In the genomic region with DNA sequence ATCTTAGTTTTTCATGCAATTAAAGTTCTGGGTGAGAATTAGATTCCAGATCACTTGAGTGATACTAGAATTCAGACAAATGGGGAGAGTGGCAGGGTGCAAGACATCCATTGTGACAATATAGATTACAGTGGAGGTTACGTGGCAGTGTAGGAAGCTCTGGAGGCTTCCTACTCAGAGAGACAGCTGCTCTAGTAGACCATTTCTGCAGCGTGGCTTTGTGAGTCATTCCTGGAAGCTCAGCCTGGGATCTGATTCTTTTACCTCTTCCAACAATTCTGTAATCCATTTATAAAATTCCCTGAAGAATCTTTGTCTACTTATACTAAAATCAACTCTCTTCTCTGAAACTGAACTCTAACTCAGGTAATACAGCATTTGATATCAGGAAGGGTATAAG, we compare ENCODE assay signal across 1 cellular context.
TF ChIP-seq lines count a peak whose summit lies in the region.

No MANE protein-coding gene starts in this region.

TF ChIP-seq in GM23338, 12 proteins besides CTCF, POLR2A, EP300 and RAD21 (continued from another document):
- TF ChIP-seq REST (IDR thresholded peaks at IDR 0.05; ENCODE audit: unreplicated experiment) (no peak), ETS1 (IDR thresholded peaks at IDR 0.05) (no peak), CREB1 (CRISPR knock-in tag; IDR thresholded peaks at IDR 0.05; ENCODE audit: low read depth) (no peak)
TF ChIP-seq in GM23338: peak in this region for 0.
